12 cellular contexts compared by ENCODE assay signal in genomic region chr14:103879118-103879569, GRCh38. TPM values are rescaled to one million over a fixed set of nuclear protein-coding genes. Genes with fewer than 3 reads are reported as not detected.
DNase-seq lines count a peak whose midpoint lies in the region; ATAC-seq and TF ChIP-seq lines count a peak whose summit lies in the region.
"Had no signal": no experiment of that assay in that cellular context is flagged by ENCODE, and none has a peak within 500 bp of the region (broad histone marks: within the 10 kb centered on the region; RNA-seq: fewer than 3 reads in every experiment).

No MANE protein-coding gene starts in this region.

- no peak overlapping the region for H3K14ac ChIP-seq in mesenchymal stem cell (ENCODE audit: low read length in 2 of 2)

- H3K27ac Mint-ChIP-seq in Calu3 (ENCODE audit: unreplicated experiment) (peak overlapping the region; percentile 33), natural killer cell (no peak overlapping the region)
- H3K27ac Mint-ChIP-seq: HFFc6 had no signal

- DNase-seq in Calu3 (no peak), natural killer cell (no peak), mesenchymal stem cell (no peak), tibial artery (no peak), NOMO-1 treated with dmso at 0.1 percent for 144 hours (lab: John Stamatoyannopoulos, UW; ENCODE audit: unreplicated experiment) (no peak)
- DNase-seq: HFFc6, NCI-H1105 treated with DMSO at 0.1 percent for 48 hours had no signal

- no peak overlapping the region for H2BK15ac ChIP-seq in mesenchymal stem cell (ENCODE audit: low read depth, poor library complexity, severe bottlenecking)

- no peak overlapping the region for H2AFZ ChIP-seq in mesenchymal stem cell (ENCODE audit: low read depth, low read length)

- H4K91ac ChIP-seq in mesenchymal stem cell (ENCODE audit: low read length) = no peak overlapping the region

- no peak overlapping the region for H3K4ac ChIP-seq in mesenchymal stem cell (ENCODE audit: low read depth in 1 of 2, low read length in 2 of 2)

- no peak overlapping the region for H3K23ac ChIP-seq in mesenchymal stem cell (ENCODE audit: low read length in 2 of 2)

- H2BK12ac ChIP-seq in mesenchymal stem cell (ENCODE audit: low read length in 2 of 2) = no peak overlapping the region

- H3K4me1 Mint-ChIP-seq in Calu3 (ENCODE audit: low read depth, unreplicated experiment) = peaks cover 11% of the 10 kb centered on the region
- H3K4me1 Mint-ChIP-seq in natural killer cell = peaks cover 7 to 27% of the 10 kb centered on the region in 2 donors

- H3K36me3 Mint-ChIP-seq in Calu3 (ENCODE audit: insufficient read depth, unreplicated experiment) (peaks cover 11% of the 10 kb centered on the region), natural killer cell (no peaks in the 10 kb centered on the region)

- intact Hi-C loops in Calu3 (cut with micrococcal nuclease; ENCODE audit: unreplicated experiment) = no loop called here
- intact Hi-C loops in natural killer cell (cut with micrococcal nuclease) = no loop called here
- intact Hi-C loops in tibial artery (cut with DNase I; ENCODE audit: low total_unique reads) = no loop called here

- H2BK5ac ChIP-seq in mesenchymal stem cell (ENCODE audit: low read depth, low read length, poor library complexity, severe bottlenecking) = no peak overlapping the region

- H3K27ac ChIP-seq in BLaER1 (no peak overlapping the region), duodenal mucosa (ENCODE audit: low read depth, low read length) (peak overlapping the region; percentile 77), mesenchymal stem cell (ENCODE audit: low read length, poor library complexity, severe bottlenecking) (no peak overlapping the region), tibial artery (no peak overlapping the region)

- H3K4me3 ChIP-seq in BLaER1 (no peak overlapping the region; the same call in 1 of the 2 replicates), duodenal mucosa (ENCODE audit: low read depth in 1 of 2, low read length in 2 of 2) (peak overlapping the region; percentile 63 to 75), mesenchymal stem cell (ENCODE audit: insufficient read depth in 1 of 2, low read depth in 1 of 2, low read length in 2 of 2) (no peak overlapping the region), tibial artery (no peak overlapping the region)
- H3K4me3 ChIP-seq: cardiac muscle cell had no signal

- no peak for ATAC-seq in natural killer cell
- ATAC-seq in GM18502 (IDR thresholded peaks at IDR 0.05; ENCODE audit: poor library complexity, unreplicated experiment) = no peak

- no peaks in the 10 kb centered on the region for H3K27me3 ChIP-seq in BLaER1
- no peaks in the 10 kb centered on the region for H3K27me3 ChIP-seq in duodenal mucosa (ENCODE audit: control insufficient read depth in 1 of 2, insufficient read depth in 2 of 2, low read length in 2 of 2)
- H3K27me3 ChIP-seq in mesenchymal stem cell (ENCODE audit: control insufficient read depth in 1 of 2, insufficient read depth in 1 of 2, low read length in 2 of 2) = peaks cover 5 to 37% of the 10 kb centered on the region in 2 experiments
- no peaks in the 10 kb centered on the region for H3K27me3 ChIP-seq in tibial artery
- H3K27me3 ChIP-seq: cardiac muscle cell had no signal

- H2AK5ac ChIP-seq in mesenchymal stem cell (ENCODE audit: low read length, severe bottlenecking) = no peak overlapping the region

- H3K27me3 Mint-ChIP-seq in Calu3 (ENCODE audit: unreplicated experiment) = no peaks in the 10 kb centered on the region
- peaks cover 0 to 19% of the 10 kb centered on the region in 2 donors for H3K27me3 Mint-ChIP-seq in natural killer cell (ENCODE audit: low read depth in 2 of 2)

- H3K4me2 ChIP-seq in BLaER1 = peak overlapping the region; percentile 97
- no peak overlapping the region for H3K4me2 ChIP-seq in mesenchymal stem cell (ENCODE audit: low read length, poor library complexity, severe bottlenecking)

- no peaks in the 10 kb centered on the region for H3K79me1 ChIP-seq in mesenchymal stem cell (replicated peaks; ENCODE audit: low read length, poor library complexity, severe bottlenecking)

- H3K36me3 ChIP-seq in BLaER1 (no peaks in the 10 kb centered on the region), duodenal mucosa (ENCODE audit: control insufficient read depth in 1 of 2, insufficient read depth in 2 of 2, low read length in 2 of 2) (no peaks in the 10 kb centered on the region), mesenchymal stem cell (ENCODE audit: control insufficient read depth in 1 of 2, insufficient read depth in 2 of 2, low read depth in 1 of 2, low read length in 2 of 2) (no peaks in the 10 kb centered on the region), tibial artery (no peaks in the 10 kb centered on the region)
- H3K36me3 ChIP-seq: cardiac muscle cell had no signal

- no peak overlapping the region for H2BK120ac ChIP-seq in mesenchymal stem cell (ENCODE audit: low read depth, low read length)

- no TSS peak for BruUV-seq in Calu3 (replicated peaks; lab: Mats Ljungman, UMichigan)

- H4K20me1 ChIP-seq in BLaER1 = no peaks in the 10 kb centered on the region

- no peaks in the 10 kb centered on the region for H3K9me3 ChIP-seq in BLaER1
- no peaks in the 10 kb centered on the region for H3K9me3 ChIP-seq in duodenal mucosa (ENCODE audit: control insufficient read depth in 1 of 2, low read length in 2 of 2)
- H3K9me3 ChIP-seq in mesenchymal stem cell (ENCODE audit: control insufficient read depth, low read length) = no peaks in the 10 kb centered on the region
- no peaks in the 10 kb centered on the region for H3K9me3 ChIP-seq in tibial artery

- H4K8ac ChIP-seq in mesenchymal stem cell (ENCODE audit: low read length) = no peak overlapping the region

- no peak overlapping the region for H3K9ac ChIP-seq in BLaER1
- H3K9ac ChIP-seq in duodenal mucosa (ENCODE audit: low read depth in 1 of 2, low read length in 2 of 2) = peak overlapping the region; percentile 68 to 69
- no peak overlapping the region for H3K9ac ChIP-seq in mesenchymal stem cell (ENCODE audit: low read length)

- H3K18ac ChIP-seq in mesenchymal stem cell (ENCODE audit: low read depth in 1 of 2, low read length in 2 of 2) = no peak overlapping the region

- H3K4me1 ChIP-seq in BLaER1 (peaks cover 87% of the 10 kb centered on the region), duodenal mucosa (ENCODE audit: control insufficient read depth in 1 of 2, insufficient read depth in 2 of 2, low read length in 2 of 2) (peaks cover 44 to 57% of the 10 kb centered on the region in 2 donors), mesenchymal stem cell (ENCODE audit: control insufficient read depth, insufficient read depth, low read depth, low read length) (peaks cover 33% of the 10 kb centered on the region), tibial artery (peaks cover 0 to 21% (median 19%) of the 10 kb centered on the region in 4 donors)

- H3K4me3 Mint-ChIP-seq in Calu3 (ENCODE audit: low read depth, unreplicated experiment) (peak overlapping the region; percentile 60), natural killer cell (peak overlapping the region; percentile 70)
- H3K4me3 Mint-ChIP-seq: HFFc6 had no signal

- TF ChIP-seq CTCF in Calu3 (IDR thresholded peaks at IDR 0.05; ENCODE audit: unreplicated experiment) (no peak), natural killer cell (IDR thresholded peaks at IDR 0.05) (no peak), tibial artery (IDR thresholded peaks at IDR 0.05) (no peak)

- CTCF ChIA-PET in Calu3 (lab: Charles Lee) = interaction anchor here (1.0 to 1.1 kb wide), 3 partner anchors 21 to 71 kb away, joined by 3 to 4 read pairs (median 3); no protein-coding TSS in a partner anchor

- no peaks in the 10 kb centered on the region for H3K9me3 Mint-ChIP-seq in Calu3 (ENCODE audit: low read depth, unreplicated experiment)
- H3K9me3 Mint-ChIP-seq in natural killer cell = peaks cover 0 to 2% of the 10 kb centered on the region in 2 donors
- H3K9me3 Mint-ChIP-seq: HFFc6 had no signal

- 80% methylated on average over 16 of the region's 16 CpGs for WGBS in mesenchymal stem cell

RNA-seq across cellular contexts. Expression of gene PPP1R13B, which starts 31.8 kb away (rescaled TPM):
- total RNA-seq in Calu3 (2022) (23.2 and 27.7 TPM in 2 replicates), natural killer cell (10 to 100 TPM; 26.5 to 35.5 (median 31.7) TPM)
- polyA plus RNA-seq in mesenchymal stem cell (2013, experiment 1 of 2) = 1.2 TPM
- polyA plus RNA-seq in mesenchymal stem cell (2013, experiment 2 of 2) = 0.86 TPM

RNA-seq across cellular contexts. Expression of gene TDRD9, which starts 49.1 kb away (rescaled TPM):
- total RNA-seq in Calu3 (2022) = not detected in 2 replicates
- 1 to 10 TPM in 2 of 3 donors, under 1 TPM in 1; 0.75 to 2.2 (median 1.4) TPM for total RNA-seq in natural killer cell
- not detected for polyA plus RNA-seq in mesenchymal stem cell (2013, experiment 1 of 2)
- not detected for polyA plus RNA-seq in mesenchymal stem cell (2013, experiment 2 of 2)
- total RNA-seq: cardiac muscle cell, HFFc6, SK-MEL-5 had no signal

Comparison
In these comparisons a context has a peak if more than half of its experiments do, and no peak if none do; other contexts are left out.
1. H3K4me3 ChIP-seq: peak in duodenal mucosa (2 of 2); none in BLaER1 (single experiment), mesenchymal stem cell (0 of 2) and tibial artery (0 of 2).
2. H3K9ac ChIP-seq: peak in duodenal mucosa (2 of 2); none in BLaER1 (single experiment) and mesenchymal stem cell (single experiment).